ENCODE assay signal across 1 cellular context in the genomic region with DNA sequence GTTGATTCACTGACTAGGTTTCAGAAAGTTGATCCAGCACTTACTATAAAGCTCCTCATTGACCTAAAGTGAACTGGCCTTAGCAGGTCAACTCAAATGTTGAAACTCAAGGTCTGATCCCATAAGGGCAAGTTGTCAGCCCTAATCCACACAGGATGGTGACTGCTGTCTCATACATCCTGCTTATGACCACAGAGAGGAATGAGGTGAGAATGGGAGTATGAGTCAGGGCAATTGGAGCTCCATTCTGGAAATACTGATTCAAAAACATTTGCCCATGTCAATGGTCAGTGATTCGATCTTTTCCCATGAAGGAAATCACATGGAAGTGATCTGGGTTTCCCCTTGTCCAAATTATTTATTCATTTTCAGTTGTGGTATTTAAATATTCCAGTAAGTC.
TF ChIP-seq lines count a peak whose summit lies in the region.

No MANE protein-coding gene starts in this region.

TF ChIP-seq in GM23338, 12 proteins besides CTCF, POLR2A, EP300 and RAD21 (continued from another document):
- TF ChIP-seq EZH2phosphoT487 (IDR thresholded peaks at IDR 0.05; ENCODE audit: unreplicated experiment) = no peak
- no peak for TF ChIP-seq STAT1 (IDR thresholded peaks at IDR 0.05; ENCODE audit: unreplicated experiment)
- no peak for TF ChIP-seq ZNF331 (CRISPR knock-in tag; IDR thresholded peaks at IDR 0.05; ENCODE audit: low read depth)
- TF ChIP-seq EZH2 (IDR thresholded peaks at IDR 0.05; ENCODE audit: low read depth, unreplicated experiment) = no peak
- TF ChIP-seq JUNB (IDR thresholded peaks at IDR 0.05; ENCODE audit: unreplicated experiment) = no peak
- TF ChIP-seq POLR2AphosphoS5 (IDR thresholded peaks at IDR 0.05; ENCODE audit: low read depth) = no peak
- TF ChIP-seq, protein P1, sequence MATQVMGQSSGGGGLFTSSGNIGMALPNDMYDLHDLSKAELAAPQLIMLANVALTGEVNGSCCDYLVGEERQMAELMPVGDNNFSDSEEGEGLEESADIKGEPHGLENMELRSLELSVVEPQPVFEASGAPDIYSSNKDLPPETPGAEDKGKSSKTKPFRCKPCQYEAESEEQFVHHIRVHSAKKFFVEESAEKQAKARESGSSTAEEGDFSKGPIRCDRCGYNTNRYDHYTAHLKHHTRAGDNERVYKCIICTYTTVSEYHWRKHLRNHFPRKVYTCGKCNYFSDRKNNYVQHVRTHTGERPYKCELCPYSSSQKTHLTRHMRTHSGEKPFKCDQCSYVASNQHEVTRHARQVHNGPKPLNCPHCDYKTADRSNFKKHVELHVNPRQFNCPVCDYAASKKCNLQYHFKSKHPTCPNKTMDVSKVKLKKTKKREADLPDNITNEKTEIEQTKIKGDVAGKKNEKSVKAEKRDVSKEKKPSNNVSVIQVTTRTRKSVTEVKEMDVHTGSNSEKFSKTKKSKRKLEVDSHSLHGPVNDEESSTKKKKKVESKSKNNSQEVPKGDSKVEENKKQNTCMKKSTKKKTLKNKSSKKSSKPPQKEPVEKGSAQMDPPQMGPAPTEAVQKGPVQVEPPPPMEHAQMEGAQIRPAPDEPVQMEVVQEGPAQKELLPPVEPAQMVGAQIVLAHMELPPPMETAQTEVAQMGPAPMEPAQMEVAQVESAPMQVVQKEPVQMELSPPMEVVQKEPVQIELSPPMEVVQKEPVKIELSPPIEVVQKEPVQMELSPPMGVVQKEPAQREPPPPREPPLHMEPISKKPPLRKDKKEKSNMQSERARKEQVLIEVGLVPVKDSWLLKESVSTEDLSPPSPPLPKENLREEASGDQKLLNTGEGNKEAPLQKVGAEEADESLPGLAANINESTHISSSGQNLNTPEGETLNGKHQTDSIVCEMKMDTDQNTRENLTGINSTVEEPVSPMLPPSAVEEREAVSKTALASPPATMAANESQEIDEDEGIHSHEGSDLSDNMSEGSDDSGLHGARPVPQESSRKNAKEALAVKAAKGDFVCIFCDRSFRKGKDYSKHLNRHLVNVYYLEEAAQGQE (IDR thresholded peaks at IDR 0.05; ENCODE audit: unreplicated experiment) = no peak
